Comparison of ENCODE assay signal across 15 cellular contexts in the genomic region with DNA sequence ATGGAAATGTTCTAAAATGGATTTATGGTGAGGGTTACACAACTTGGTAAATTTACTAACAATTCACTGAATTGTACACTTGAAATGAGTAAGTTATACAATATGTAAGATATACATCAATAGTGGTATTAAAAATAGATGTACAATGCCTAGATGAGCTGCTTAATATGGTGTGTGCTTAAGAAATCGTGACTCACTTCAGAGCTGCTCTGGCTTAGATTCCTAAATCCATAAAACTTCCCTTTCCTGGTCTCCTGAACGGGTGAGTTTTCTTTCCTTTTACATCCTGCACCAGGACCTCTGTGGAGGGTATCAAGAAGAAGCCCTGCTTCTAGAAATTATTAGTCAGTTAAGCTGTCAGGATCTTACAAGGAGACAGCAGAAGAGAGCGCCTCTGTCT.
"Had no signal": no experiment of that assay in that cellular context is flagged by ENCODE, and none has a peak within 500 bp of the region (broad histone marks: within the 10 kb centered on the region; RNA-seq: fewer than 3 reads in every experiment).

No MANE protein-coding gene starts in this region.

- H3K4me3 Mint-ChIP-seq: activated T-helper 1 cell treated with anti-CD3 and anti-CD28 coated beads, Interleukin-12 subunit alpha, Interleukin-12 subunit beta, Interleukin-2, Interleukin-4 antibody, amounts not matched to agents 30 ng/mL and 10 ng/mL and 1 ng/mL, durations not matched to agents 14 hours and 24 hours and 36 hours; central memory CD8-positive, alpha-beta T cell; effector memory CD8-positive, alpha-beta T cell; memory B cell had no signal

- H3K27me3 ChIP-seq: heart left ventricle, ovary, thyroid gland, vagina had no signal

- H3K4me1 ChIP-seq: heart left ventricle, stomach, thyroid gland, vagina had no signal

- ATAC-seq: effector memory CD8-positive, alpha-beta T cell; heart left ventricle had no signal

- H3K9me3 ChIP-seq: heart left ventricle, ovary, stomach, thyroid gland, vagina had no signal

- H3K4me3 ChIP-seq: heart left ventricle, ovary, stomach, thyroid gland, vagina had no signal

- H3K27ac ChIP-seq: heart left ventricle, ovary, stomach, thyroid gland, vagina had no signal

- H3K27me3 Mint-ChIP-seq: memory B cell had no signal

- H3K27ac Mint-ChIP-seq: activated T-helper 1 cell treated with anti-CD3 and anti-CD28 coated beads, Interleukin-12 subunit alpha, Interleukin-12 subunit beta, Interleukin-2, Interleukin-4 antibody, amounts not matched to agents 30 ng/mL and 10 ng/mL and 1 ng/mL, durations not matched to agents 14 hours and 24 hours and 36 hours; effector memory CD8-positive, alpha-beta T cell; memory B cell had no signal

- H3K4me1 Mint-ChIP-seq: central memory CD8-positive, alpha-beta T cell; memory B cell had no signal

- H3K36me3 ChIP-seq: heart left ventricle, ovary, stomach, thyroid gland, vagina had no signal

- DNase-seq: activated CD4-positive, alpha-beta T cell treated with anti-CD3 and anti-CD28 coated beads for 4 hours; activated naive CD4-positive, alpha-beta T cell; cortex of kidney; effector memory CD8-positive, alpha-beta T cell; foreskin melanocyte; heart left ventricle; stimulated activated CD4-positive, alpha-beta T cell treated with anti-CD3 and anti-CD28 coated beads, Interleukin-4, amount 100 ng/mL, for 4 hours; stomach; T-helper 9 cell; thyroid gland had no signal

- H3K36me3 Mint-ChIP-seq: memory B cell had no signal

- H3K9me3 Mint-ChIP-seq: activated T-helper 1 cell treated with anti-CD3 and anti-CD28 coated beads, Interleukin-12 subunit alpha, Interleukin-12 subunit beta, Interleukin-2, Interleukin-4 antibody, amounts not matched to agents 30 ng/mL and 10 ng/mL and 1 ng/mL, durations not matched to agents 14 hours and 24 hours and 36 hours; central memory CD8-positive, alpha-beta T cell; effector memory CD8-positive, alpha-beta T cell; memory B cell had no signal
